ENCODE assay signal across 9 cellular contexts in the genomic region with DNA sequence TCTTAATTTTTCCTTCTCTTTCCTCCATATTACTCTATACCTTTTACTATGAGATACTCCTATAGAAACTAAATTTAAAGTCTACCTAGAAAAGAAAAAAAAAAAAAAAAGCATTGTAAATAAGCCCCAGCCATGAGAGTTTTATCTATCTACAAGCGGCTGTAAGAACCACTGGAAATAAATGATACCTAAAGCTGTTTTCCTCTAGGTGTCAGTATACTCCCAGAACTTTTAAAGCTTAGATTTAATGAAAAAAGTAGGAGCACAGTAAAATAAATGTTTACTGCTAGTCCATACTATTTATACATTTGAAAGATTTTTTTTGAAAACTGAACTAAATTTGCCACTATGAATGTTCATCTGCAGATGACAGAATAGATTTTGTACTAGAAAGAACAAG. TPM values are rescaled to one million over a fixed set of nuclear protein-coding genes. Genes with fewer than 3 reads are reported as not detected.
DNase-seq lines count a peak whose midpoint lies in the region; ATAC-seq and TF ChIP-seq lines count a peak whose summit lies in the region.
"Had no signal": no experiment of that assay in that cellular context is flagged by ENCODE, and none has a peak within 500 bp of the region (broad histone marks: within the 10 kb centered on the region; RNA-seq: fewer than 3 reads in every experiment).

No MANE protein-coding gene starts in this region.

- H3K4me3 ChIP-seq in Peyer's patch (no peak overlapping the region), gastroesophageal sphincter (no peak overlapping the region), tibial nerve (no peak overlapping the region)

- H3K9me3 ChIP-seq in Peyer's patch (no peaks in the 10 kb centered on the region), gastroesophageal sphincter (no peaks in the 10 kb centered on the region), tibial nerve (no peaks in the 10 kb centered on the region)
- H3K9me3 ChIP-seq: neutrophil had no signal

- ATAC-seq in gastroesophageal sphincter: no peak
- no peak for ATAC-seq in GM21515 (IDR thresholded peaks at IDR 0.05; ENCODE audit: unreplicated experiment)

- TF ChIP-seq POLR2A in Peyer's patch (IDR thresholded peaks at IDR 0.05) (no peak), gastroesophageal sphincter (IDR thresholded peaks at IDR 0.05) (no peak), tibial nerve (IDR thresholded peaks at IDR 0.05) (no peak)

- H3K27ac ChIP-seq in Peyer's patch (no peak overlapping the region), gastroesophageal sphincter (no peak overlapping the region), tibial nerve (no peak overlapping the region)
- H3K27ac ChIP-seq: neutrophil had no signal

- no peaks in the 10 kb centered on the region for H3K27me3 ChIP-seq in Peyer's patch
- H3K27me3 ChIP-seq in gastroesophageal sphincter: no peaks in the 10 kb centered on the region
- no peaks in the 10 kb centered on the region for H3K27me3 ChIP-seq in tibial nerve
- H3K27me3 ChIP-seq: neutrophil had no signal

- no peak for TF ChIP-seq EP300 in gastroesophageal sphincter (IDR thresholded peaks at IDR 0.05)
- TF ChIP-seq EP300 in tibial nerve (IDR thresholded peaks at IDR 0.05): no peak

- TF ChIP-seq CTCF in Peyer's patch (IDR thresholded peaks at IDR 0.05) (peak in 4 of 6 experiments; percentile 25 to 63 (median 57)), gastroesophageal sphincter (IDR thresholded peaks at IDR 0.05) (peak; percentile 34 to 60 (median 49)), tibial nerve (IDR thresholded peaks at IDR 0.05) (peak; percentile 13 to 45 (median 35))

- H3K36me3 ChIP-seq in Peyer's patch: no peaks in the 10 kb centered on the region
- no peaks in the 10 kb centered on the region for H3K36me3 ChIP-seq in gastroesophageal sphincter
- no peaks in the 10 kb centered on the region for H3K36me3 ChIP-seq in tibial nerve
- H3K36me3 ChIP-seq: neutrophil had no signal

- 0 to 9% methylated on average over 1 of the region's 1 CpG for WGBS in gastroesophageal sphincter (ENCODE audit: low coverage in 1 of 2), 2 donors
- WGBS in tibial nerve, 2 donors: 25 to 31% methylated on average over 1 of the region's 1 CpG

- H3K4me1 ChIP-seq in Peyer's patch: no peaks in the 10 kb centered on the region
- H3K4me1 ChIP-seq in gastroesophageal sphincter: peaks cover 0 to 2% (median 0%) of the 10 kb centered on the region in 3 donors
- H3K4me1 ChIP-seq in tibial nerve: no peaks in the 10 kb centered on the region

- DNase-seq in NCI-H2029 treated with DMSO at 0.1 percent for 48 hours (lab: John Stamatoyannopoulos, UW) (peak; percentile 30), NCI-H2029 (lab: John Stamatoyannopoulos, UW) (no peak), Peyer's patch (no peak), tibial nerve (ENCODE audit: low spot score in 2 of 2) (no peak), T-helper 1 cell (no peak), mesenteric fat pad (ENCODE audit: low spot score) (no peak)

RNA-seq across cellular contexts. Expression of gene TYRP1, which starts 26.2 kb away (rescaled TPM):
- total RNA-seq in Peyer's patch (1 to 10 TPM in 1 of 4 donors, under 1 TPM in 2, not detected in 1; 0.70 to 2.5 (median 0.80) TPM), gastroesophageal sphincter (1 to 10 TPM in 1 of 4 donors, under 1 TPM in 1, not detected in 2; 0.81 to 2.2 TPM), tibial nerve (not detected), mesenteric fat pad (not detected)

RNA-seq across cellular contexts. Expression of gene LURAP1L, which starts 55.4 kb away (rescaled TPM):
- total RNA-seq in Peyer's patch (10 to 100 TPM in 3 of 4 donors, 1 to 10 TPM in 1; 7.4 to 33.3 (median 14.3) TPM), gastroesophageal sphincter (10 to 100 TPM; 13.7 to 29.6 (median 22.7) TPM), tibial nerve (10 to 100 TPM; 12.5 to 22.8 (median 14.3) TPM), mesenteric fat pad (21.7 TPM)
